Comparison of ENCODE assay signal across 18 cellular contexts in genomic region chr19:2883686-2884439, GRCh38.
DNase-seq lines count a peak whose midpoint lies in the region; ATAC-seq lines count a peak whose summit lies in the region.
"Had no signal": no experiment of that assay in that cellular context is flagged by ENCODE, and none has a peak within 500 bp of the region (broad histone marks: within the 10 kb centered on the region; RNA-seq: fewer than 3 reads in every experiment).

No MANE protein-coding gene starts in this region.

- ATAC-seq in HG02840 (IDR thresholded peaks at IDR 0.05; ENCODE audit: low FRiP score, unreplicated experiment) = no peak
- ATAC-seq: A549, PC-3, Right ventricle myocardium inferior had no signal

- DNase-seq in AG08395 (ENCODE audit: low spot score) (peak; percentile 15), GM04503 (ENCODE audit: low read depth) (peak; percentile 20), RKO (ENCODE audit: low spot score) (peak; percentile 49), fibroblast of gingiva (ENCODE audit: low read depth) (peak; percentile 39), NCI-H1417 (lab: John Stamatoyannopoulos, UW) (no peak), HUDEP-2 (lab: John Stamatoyannopoulos, UW; ENCODE audit: unreplicated experiment in 76 of 76) (no peak), retina (no peak)
- DNase-seq: AML-193, COR-L47, HCEC 1CT, Kasumi-1, NCI-H1105 treated with DMSO at 0.1 percent for 48 hours, NCI-H187, NCI-H69, PC-3 had no signal

Comparison
In these comparisons a context has a peak if more than half of its experiments do, and no peak if none do; other contexts are left out.
1. DNase-seq: peak in AG08395 (single experiment), GM04503 (single experiment), RKO (single experiment) and fibroblast of gingiva (single experiment); none in NCI-H1417 (0 of 3), HUDEP-2 (0 of 76) and retina (single experiment).